8 cellular contexts compared by ENCODE assay signal in the genomic region with DNA sequence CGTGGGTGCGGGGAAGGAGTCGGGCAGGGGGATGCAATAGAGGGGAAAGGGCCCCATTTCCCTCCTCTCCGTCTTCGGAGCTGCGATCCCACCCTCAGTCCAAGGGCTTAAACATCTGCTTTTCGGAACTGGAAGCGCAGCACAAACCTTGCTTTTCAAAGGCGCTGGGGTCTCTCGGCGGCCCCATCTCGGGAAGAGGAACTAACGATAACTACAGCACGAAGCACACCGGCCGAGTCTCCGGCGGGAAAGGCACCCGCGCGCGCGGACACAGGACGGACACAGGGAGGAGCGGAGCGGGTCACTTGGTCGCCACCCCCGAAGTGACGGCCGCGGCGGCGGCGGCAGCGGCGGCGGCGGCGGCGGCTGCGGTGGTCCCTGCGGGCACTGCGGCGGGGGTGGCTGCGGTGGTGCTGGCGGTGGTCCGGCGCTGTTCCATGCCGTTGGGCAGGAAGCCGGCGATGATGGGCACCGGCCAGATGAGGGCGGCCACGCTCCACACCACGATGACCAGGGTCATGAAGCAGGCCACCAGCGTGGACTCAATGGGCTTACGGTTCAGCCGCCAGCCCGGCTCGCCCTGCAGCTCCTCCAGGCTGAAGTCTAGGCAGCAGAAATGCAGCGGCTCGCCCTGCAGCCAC. TPM values are rescaled to one million over a fixed set of nuclear protein-coding genes. Genes with fewer than 3 reads are reported as not detected.
DNase-seq lines count a peak whose midpoint lies in the region; ATAC-seq, FAIRE-seq and TF ChIP-seq lines count a peak whose summit lies in the region.

No MANE protein-coding gene starts in this region.

- H3K36me3 ChIP-seq in HUES6 (ENCODE audit: control insufficient read depth, insufficient read depth, low read length) (no peaks in the 10 kb centered on the region), SK-N-SH (replicated peaks in 1 of 2; ENCODE audit: control insufficient read depth in 1 of 2, insufficient read depth in 2 of 2, low read length in 1 of 2) (no peaks in the 10 kb centered on the region), keratinocyte (ENCODE audit: control insufficient read depth in 2 of 2, extremely low read depth in 1 of 2, insufficient read depth in 2 of 2, low read length in 2 of 2) (no peaks in the 10 kb centered on the region), skeletal muscle satellite cell (ENCODE audit: insufficient read depth, low read length) (no peaks in the 10 kb centered on the region)

- WGBS in SK-N-SH (ENCODE audit: low lambda C conversion rate): under 1% methylated on average over 25 of the region's 62 CpGs

- H2AFZ ChIP-seq in SK-N-SH (ENCODE audit: low read depth): peak overlapping the region; percentile 56
- peak overlapping the region; percentile 83 for H2AFZ ChIP-seq in keratinocyte (ENCODE audit: control insufficient read depth, low read length)

- no peaks in the 10 kb centered on the region for H3K9me2 ChIP-seq in SK-N-SH

- H3K9ac ChIP-seq in HUES6 (ENCODE audit: low read length): peak overlapping the region; percentile 49
- peak overlapping the region; percentile 66 for H3K9ac ChIP-seq in SK-N-SH
- H3K9ac ChIP-seq in keratinocyte (ENCODE audit: control insufficient read depth, extremely low read depth, insufficient read depth, low read length): peak overlapping the region; percentile 70
- peak overlapping the region; percentile 63 for H3K9ac ChIP-seq in skeletal muscle satellite cell (ENCODE audit: low read depth, low read length)

- peak; percentile 11 for ATAC-seq in GM19328 (IDR thresholded peaks at IDR 0.05; ENCODE audit: unreplicated experiment)
- no peak for ATAC-seq in HG03469 (IDR thresholded peaks at IDR 0.05; ENCODE audit: unreplicated experiment)

- peaks cover 5% of the 10 kb centered on the region for H3F3A ChIP-seq in SK-N-SH (replicated peaks; ENCODE audit: insufficient read depth)

- TF ChIP-seq CTCF in SK-N-SH (IDR thresholded peaks at IDR 0.05): peak; percentile 59
- TF ChIP-seq CTCF in keratinocyte (optimal IDR thresholded peaks at IDR 0.05 in 1 of 3, IDR thresholded peaks at IDR 0.05 in 1 of 3, conservative IDR thresholded peaks at IDR 0.05 in 1 of 3; ENCODE audit: extremely low read depth in 1 of 3, insufficient read depth in 2 of 3, low read length in 3 of 3): peak; percentile 12 to 88 (median 53)

- FAIRE-seq in keratinocyte (lab: Jason Lieb, UNC): no peak

- TF ChIP-seq RAD21 in SK-N-SH (IDR thresholded peaks at IDR 0.05; ENCODE audit: low read length): peak; percentile 88

- CTCF ChIA-PET in SK-N-SH (lab: Yijun Ruan, JAX): interaction anchor here (0.6 to 26.9 kb wide), 35 partner anchors 15 to 854 kb away, joined by 3 to 631 read pairs (median 4); no protein-coding TSS in a partner anchor

- H3K9me3 ChIP-seq in HUES6 (ENCODE audit: control insufficient read depth, insufficient read depth, low read depth, low read length) (no peaks in the 10 kb centered on the region), SK-N-SH (no peaks in the 10 kb centered on the region), keratinocyte (ENCODE audit: control insufficient read depth, low read depth, low read length) (no peaks in the 10 kb centered on the region), skeletal muscle satellite cell (replicated peaks; ENCODE audit: low read length) (no peaks in the 10 kb centered on the region)

- H3K4me3 ChIP-seq in HUES6 (ENCODE audit: low read depth, low read length) (peak overlapping the region; percentile 74), SK-N-SH (ENCODE audit: low read depth in 2 of 2, low read length in 1 of 2) (peak overlapping the region; percentile 68 to 86), keratinocyte (ENCODE audit: control insufficient read depth in 2 of 3, extremely low read depth in 1 of 3, insufficient read depth in 2 of 3, low read depth in 1 of 3, low read length in 3 of 3) (peak overlapping the region; percentile 52 to 76 (median 73)), skeletal muscle satellite cell (ENCODE audit: low read length) (peak overlapping the region; percentile 74)

- DNase-seq in COLO668 (lab: John Stamatoyannopoulos, UW; ENCODE audit: unreplicated experiment) (peak; percentile 69), SK-N-SH (peak; percentile 95), cerebellum (ENCODE audit: low spot score) (peak; percentile 86), keratinocyte (ENCODE audit: low read depth, low spot score) (no peak)

- H3K79me2 ChIP-seq in SK-N-SH (ENCODE audit: insufficient read depth): peaks cover 35% of the 10 kb centered on the region; the same call in 1 of the 2 replicates
- no peaks in the 10 kb centered on the region for H3K79me2 ChIP-seq in keratinocyte (ENCODE audit: control insufficient read depth, insufficient read depth, low read length)

- no peaks in the 10 kb centered on the region for H4K20me1 ChIP-seq in SK-N-SH (ENCODE audit: insufficient read depth)
- H4K20me1 ChIP-seq in keratinocyte (ENCODE audit: control insufficient read depth, extremely low read depth, insufficient read depth, low read length): no peaks in the 10 kb centered on the region

- POLR2A ChIA-PET in SK-N-SH (lab: Yijun Ruan, JAX): no interaction called here

- no peaks in the 10 kb centered on the region for H3K9me1 ChIP-seq in keratinocyte (ENCODE audit: control insufficient read depth, extremely low read depth, insufficient read depth, low read length)

- peaks cover 42% of the 10 kb centered on the region for H3K27me3 ChIP-seq in HUES6 (ENCODE audit: control insufficient read depth, insufficient read depth, low read length)
- H3K27me3 ChIP-seq in SK-N-SH (ENCODE audit: insufficient read depth): no peaks in the 10 kb centered on the region
- peaks cover 16% of the 10 kb centered on the region for H3K27me3 ChIP-seq in keratinocyte (ENCODE audit: control insufficient read depth, extremely low read depth, insufficient read depth, low read length)
- H3K27me3 ChIP-seq in skeletal muscle satellite cell (ENCODE audit: control insufficient read depth, insufficient read depth, low read length): peaks cover 12% of the 10 kb centered on the region

- H3K4me2 ChIP-seq in SK-N-SH (peak overlapping the region; percentile 62), keratinocyte (ENCODE audit: control insufficient read depth, extremely low read depth, insufficient read depth, low read depth, low read length) (peak overlapping the region; percentile 80), skeletal muscle satellite cell (ENCODE audit: low read length) (peak overlapping the region; percentile 93)

- TF ChIP-seq EP300 in SK-N-SH (IDR thresholded peaks at IDR 0.05; ENCODE audit: borderline replicate concordance in 1 of 2, low read depth in 1 of 2, low read length in 1 of 2): 0 out of 4 replicates have a peak, but pooled peaks of 1 of the 2 experiments have one; percentile 19

- dilution Hi-C loops in keratinocyte (cut with MboI; ENCODE audit: extremely low pct_ligation_motif_present, low sequenced_read_pairs): no loop called here

- peaks cover 17% of the 10 kb centered on the region for H3K4me1 ChIP-seq in HUES6 (ENCODE audit: control insufficient read depth, insufficient read depth, low read length)
- H3K4me1 ChIP-seq in SK-N-SH (ENCODE audit: control insufficient read depth in 1 of 2, insufficient read depth in 2 of 2, low read depth in 1 of 2, low read length in 1 of 2): peaks cover 0 to 7% of the 10 kb centered on the region in 2 experiments; a peak in 3 of 4 replicates
- peaks cover 17% of the 10 kb centered on the region for H3K4me1 ChIP-seq in keratinocyte (ENCODE audit: control insufficient read depth, extremely low read depth, insufficient read depth, low read length)
- peaks cover 11% of the 10 kb centered on the region for H3K4me1 ChIP-seq in skeletal muscle satellite cell (ENCODE audit: control insufficient read depth, insufficient read depth, low read length)

- H3K27ac ChIP-seq in HUES6 (ENCODE audit: low read depth, low read length) (no peak overlapping the region), SK-N-SH (ENCODE audit: low read depth in 2 of 2, low read length in 1 of 2) (peak overlapping the region in 1 of 2 experiments; percentile 71; a peak in 2 of 4 replicates), keratinocyte (ENCODE audit: control insufficient read depth, insufficient read depth, low read length) (peak overlapping the region; percentile 40)

TF ChIP-seq in SK-N-SH, 30 proteins besides CTCF, POLR2A, EP300 and RAD21:
- TF ChIP-seq RXRA (IDR thresholded peaks at IDR 0.05; ENCODE audit: borderline replicate concordance, low read depth): no peak
- TF ChIP-seq, protein P1, sequence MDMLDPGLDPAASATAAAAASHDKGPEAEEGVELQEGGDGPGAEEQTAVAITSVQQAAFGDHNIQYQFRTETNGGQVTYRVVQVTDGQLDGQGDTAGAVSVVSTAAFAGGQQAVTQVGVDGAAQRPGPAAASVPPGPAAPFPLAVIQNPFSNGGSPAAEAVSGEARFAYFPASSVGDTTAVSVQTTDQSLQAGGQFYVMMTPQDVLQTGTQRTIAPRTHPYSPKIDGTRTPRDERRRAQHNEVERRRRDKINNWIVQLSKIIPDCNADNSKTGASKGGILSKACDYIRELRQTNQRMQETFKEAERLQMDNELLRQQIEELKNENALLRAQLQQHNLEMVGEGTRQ (IDR thresholded peaks at IDR 0.05; ENCODE audit: borderline replicate concordance, low read depth, low read length): no peak
- TF ChIP-seq SIN3A (IDR thresholded peaks at IDR 0.05; ENCODE audit: borderline replicate concordance, low read depth, low read length): 0 out of 2 replicates have a peak, but pooled peaks have one; percentile 30
- no peak for TF ChIP-seq RCOR1 (IDR thresholded peaks at IDR 0.05; ENCODE audit: low read length)
- peak; percentile 83 for TF ChIP-seq SMC3 (IDR thresholded peaks at IDR 0.05; ENCODE audit: low read depth, low read length)
- TF ChIP-seq, protein P2, sequence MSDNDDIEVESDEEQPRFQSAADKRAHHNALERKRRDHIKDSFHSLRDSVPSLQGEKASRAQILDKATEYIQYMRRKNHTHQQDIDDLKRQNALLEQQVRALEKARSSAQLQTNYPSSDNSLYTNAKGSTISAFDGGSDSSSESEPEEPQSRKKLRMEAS (IDR thresholded peaks at IDR 0.05; ENCODE audit: low read depth): peak; percentile 61; the same call in 1 of the 2 replicates

RNA-seq across cellular contexts. Expression of a gene that starts 1.1 kb away (rescaled TPM):
- 38.0 and 76.4 TPM in 2 replicates for polyA plus RNA-seq in SK-N-SH (2012; rRNA removed)
- polyA plus RNA-seq in SK-N-SH (2012; cell fraction: cytosol; rRNA removed): 51.3 and 71.5 TPM in 2 replicates
- 36.4 and 50.9 TPM in 2 replicates for polyA plus RNA-seq in SK-N-SH (2012; cell fraction: nucleus; rRNA removed)
- total RNA-seq in cerebellum: 5.2 TPM
- 2.0 to 3.4 TPM (median 2.0 TPM) in 3 replicates for polyA plus RNA-seq in keratinocyte
- 0.96 TPM for polyA plus RNA-seq in keratinocyte (2011; ENCODE audit: low read depth)
- 1.9 and 3.7 TPM in 2 replicates for polyA plus RNA-seq in keratinocyte (2011; cell fraction: cytosol; rRNA removed)
- polyA plus RNA-seq in keratinocyte (2011; cell fraction: nucleus; rRNA removed): 2.3 and 3.1 TPM in 2 replicates
- 1.3 and 6.2 TPM in 2 replicates for polyA plus RNA-seq in keratinocyte (2012; ENCODE audit: low replicate concordance)
- 0.75 to 0.86 TPM (median 0.76 TPM) in 3 replicates for polyA minus RNA-seq in keratinocyte
- 6.1 TPM for polyA minus RNA-seq in keratinocyte (2011; cell fraction: cytosol; rRNA and poly(A)+ RNA removed)
- polyA minus RNA-seq in keratinocyte (2011; cell fraction: nucleus; rRNA and poly(A)+ RNA removed): 0.62 and 0.74 TPM in 2 replicates
- 8.6 and 23.6 TPM in 2 replicates for total RNA-seq in skeletal muscle satellite cell (2012; rRNA removed)

Comparison
In these comparisons a context has a peak if more than half of its experiments do, and no peak if none do; other contexts are left out.
1. RNA of a gene that starts 1.1 kb away (polyA plus RNA-seq): 36.4 to 76.4 TPM in SK-N-SH; 0.96 to 6.2 TPM in keratinocyte; every median in the first group is over 4 times any median in the second.
2. Peak in every context shown above with its lines, with median percentiles within 50 percentile points of each other: H3K4me3 ChIP-seq, H3K9ac ChIP-seq and H3K4me2 ChIP-seq.